Comparison of ENCODE assay signal across 8 cellular contexts in the genomic region with DNA sequence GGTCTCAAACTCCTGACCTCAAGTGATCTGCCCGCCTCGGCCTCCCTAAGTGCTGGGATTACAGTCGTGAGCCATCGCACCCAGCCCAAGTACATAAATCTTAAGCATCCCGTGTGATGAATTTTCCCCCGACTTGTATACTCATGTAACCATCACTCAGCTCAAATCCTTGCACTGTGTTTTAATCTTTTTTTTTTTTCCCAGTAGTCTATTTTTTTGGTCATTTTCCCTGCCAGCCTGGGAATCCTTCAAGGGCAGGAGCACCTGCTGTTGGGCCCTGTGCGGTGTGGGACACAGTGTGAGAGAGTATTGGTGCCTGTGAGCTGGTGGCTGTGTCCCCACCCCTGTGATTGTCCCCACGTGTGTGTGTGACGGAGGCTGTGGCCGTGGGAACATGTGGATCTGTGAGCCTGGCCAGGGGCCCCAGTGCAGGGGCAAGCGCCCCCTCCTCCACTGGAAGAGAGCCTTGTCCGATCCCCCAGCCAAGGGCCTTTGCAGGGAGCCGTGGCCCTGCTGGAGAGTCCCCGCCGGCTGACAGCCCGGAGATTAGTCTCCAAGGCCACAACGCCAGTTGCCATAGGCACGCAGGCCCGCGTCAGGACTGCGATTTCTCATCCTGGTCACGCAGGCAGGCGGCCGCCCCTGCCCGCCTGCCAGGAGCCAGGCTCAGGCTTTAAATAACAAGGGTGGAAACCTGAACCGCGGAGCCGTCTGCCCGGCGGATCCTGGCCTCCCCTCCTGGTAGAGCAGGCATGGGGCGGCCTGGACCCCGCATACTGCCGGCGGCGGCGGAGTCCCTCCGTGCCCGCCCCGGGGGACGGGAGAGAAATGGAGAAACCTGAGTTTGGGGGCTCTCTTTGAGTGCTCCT. TPM values are rescaled to one million over a fixed set of nuclear protein-coding genes. Genes with fewer than 3 reads are reported as not detected.
A peak's percentile ranks its signal among the peaks of the same experiment; 100 is the strongest.
DNase-seq lines count a peak whose midpoint lies in the region; TF ChIP-seq lines count a peak whose summit lies in the region.

No MANE protein-coding gene starts in this region.

- H3K4me3 ChIP-seq in mammary epithelial cell (replicated peaks in 1 of 3; ENCODE audit: insufficient read depth in 1 of 3, low read depth in 2 of 3, low read length in 3 of 3), result no peak overlapping the region
- H3K4me3 ChIP-seq in sigmoid colon, result peak overlapping the region; percentile 10 to 45 (median 37)

- H2AFZ ChIP-seq in mammary epithelial cell (ENCODE audit: low read depth, low read length), result no peak overlapping the region

- H3K4me2 ChIP-seq in mammary epithelial cell (ENCODE audit: insufficient read depth, low read depth, low read length), result no peak overlapping the region

- no peaks in the 10 kb centered on the region for H4K20me1 ChIP-seq in mammary epithelial cell (ENCODE audit: insufficient read depth, low read length)

- peaks cover 27% of the 10 kb centered on the region for H3K79me2 ChIP-seq in mammary epithelial cell (ENCODE audit: insufficient read depth, low read length)

- dilution Hi-C loops in mammary epithelial cell (cut with HindIII; ENCODE audit: low sequenced_read_pairs), result no loop called here

- no peaks in the 10 kb centered on the region for H3K9me3 ChIP-seq in mammary epithelial cell (replicated peaks; ENCODE audit: insufficient read depth, low read length)
- no peaks in the 10 kb centered on the region for H3K9me3 ChIP-seq in sigmoid colon

- no peak for TF ChIP-seq CTCF in mammary epithelial cell (conservative IDR thresholded peaks at IDR 0.05 in 1 of 2, IDR thresholded peaks at IDR 0.05 in 1 of 2; ENCODE audit: extremely low read depth in 1 of 2, insufficient read depth in 1 of 2, low read depth in 1 of 2, low read length in 2 of 2)
- peak in 1 of 4 experiments; percentile 14 for TF ChIP-seq CTCF in sigmoid colon (IDR thresholded peaks at IDR 0.05)

- CTCF ChIA-PET in mammary epithelial cell (lab: Charles Lee; ENCODE audit: low non-redundant PET), result no interaction called here

- H3K4me1 ChIP-seq in mammary epithelial cell (ENCODE audit: insufficient read depth, low read length) (peaks cover 81% of the 10 kb centered on the region), sigmoid colon (peaks cover 0 to 88% (median 79%) of the 10 kb centered on the region in 4 donors)

- no peak overlapping the region for H3K9ac ChIP-seq in mammary epithelial cell (ENCODE audit: insufficient read depth, low read length)

- H3K27ac ChIP-seq in mammary epithelial cell (ENCODE audit: insufficient read depth, low read depth, low read length), result no peak overlapping the region
- peak overlapping the region; percentile 87 to 95 (median 94) for H3K27ac ChIP-seq in sigmoid colon

- H3K27me3 ChIP-seq in mammary epithelial cell (ENCODE audit: insufficient read depth, low read length) (no peaks in the 10 kb centered on the region), sigmoid colon (no peaks in the 10 kb centered on the region)

- in situ Hi-C loops in mammary epithelial cell (cut with MboI; ENCODE audit: low sequenced_read_pairs in 2 of 2), result no loop called here

- peak; percentile 84 to 95 (median 89) for TF ChIP-seq EP300 in sigmoid colon (IDR thresholded peaks at IDR 0.05)

- peak; percentile 10 to 20 for TF ChIP-seq POLR2A in sigmoid colon (IDR thresholded peaks at IDR 0.05)

- WGBS in mammary epithelial cell (ENCODE audit: low coverage, missing lambda C conversion rate), result 87% methylated on average over 24 of the region's 40 CpGs
- WGBS in sigmoid colon, 2 donors, result 15 to 22% methylated on average over 40 of the region's 40 CpGs

- intact Hi-C loops in mammary epithelial cell (cut with micrococcal nuclease), result loop anchor here (5.0 kb wide), 1 partner anchor 47 kb away; no protein-coding TSS in a partner anchor
- intact Hi-C loops in sigmoid colon (cut with DNase I), result loop anchor here (1.0 kb wide), 1 partner anchor 27 kb away; a partner anchor contains a TSS

- DNase-seq in Ammon's horn (ENCODE audit: low spot score) (peak; percentile 90), NCI-H128 (lab: John Stamatoyannopoulos, UW; ENCODE audit: unreplicated experiment) (peak; percentile 36), mammary epithelial cell (peak; percentile 73), iPS-NIHi11 (ENCODE audit: low spot score) (peak; percentile 93), sigmoid colon (peak; percentile 96)
- no peak for DNase-seq in activated CD4-positive, alpha-beta T cell treated with anti-CD3 and anti-CD28 coated beads, Interleukin-2, amount 50 U/mL, for 4 hours
- no peak for DNase-seq in NK-92 treated with Interleukin-12 subunit alpha and Interleukin-12 subunit beta, amount 100 ng/mL, for 24 hours (lab: John Stamatoyannopoulos, UW)
- DNase-seq in effector CD4-positive, alpha-beta T cell, result no peak

- no TSS peak for BruUV-seq in mammary epithelial cell (replicated peaks; lab: Mats Ljungman, UMichigan)

- H3K36me3 ChIP-seq in mammary epithelial cell (ENCODE audit: insufficient read depth, low read length), result no peaks in the 10 kb centered on the region
- no peaks in the 10 kb centered on the region for H3K36me3 ChIP-seq in sigmoid colon

RNA-seq across cellular contexts. Expression of a gene that starts 26.5 kb away (rescaled TPM):
- total RNA-seq in mammary epithelial cell (10 to 100 TPM; 21.0 to 35.1 TPM), sigmoid colon (10 to 100 TPM; 15.0 to 24.2 (median 17.9) TPM)
- polyA plus RNA-seq in mammary epithelial cell (10.4 TPM), sigmoid colon (10 to 100 TPM in 1 of 3 donors, 1 to 10 TPM in 2; 1.8 to 13.6 (median 3.5) TPM)
- 23.3 TPM for polyA minus RNA-seq in mammary epithelial cell

Comparison
In these comparisons a context has a peak if more than half of its experiments do, and no peak if none do; other contexts are left out.
1. DNase-seq: peak in Ammon's horn (single experiment), NCI-H128 (single experiment), mammary epithelial cell (single experiment), iPS-NIHi11 (single experiment) and sigmoid colon (single experiment); none in activated CD4-positive, alpha-beta T cell treated with anti-CD3 and anti-CD28 coated beads, Interleukin-2, amount 50 U/mL, for 4 hours (0 of 2), NK-92 treated with Interleukin-12 subunit alpha and Interleukin-12 subunit beta, amount 100 ng/mL, for 24 hours (single experiment) and effector CD4-positive, alpha-beta T cell (single experiment).
2. H3K4me3 ChIP-seq: peak in sigmoid colon (4 of 4); none in mammary epithelial cell (0 of 3).